8 cellular contexts compared by ENCODE assay signal in the genomic region with DNA sequence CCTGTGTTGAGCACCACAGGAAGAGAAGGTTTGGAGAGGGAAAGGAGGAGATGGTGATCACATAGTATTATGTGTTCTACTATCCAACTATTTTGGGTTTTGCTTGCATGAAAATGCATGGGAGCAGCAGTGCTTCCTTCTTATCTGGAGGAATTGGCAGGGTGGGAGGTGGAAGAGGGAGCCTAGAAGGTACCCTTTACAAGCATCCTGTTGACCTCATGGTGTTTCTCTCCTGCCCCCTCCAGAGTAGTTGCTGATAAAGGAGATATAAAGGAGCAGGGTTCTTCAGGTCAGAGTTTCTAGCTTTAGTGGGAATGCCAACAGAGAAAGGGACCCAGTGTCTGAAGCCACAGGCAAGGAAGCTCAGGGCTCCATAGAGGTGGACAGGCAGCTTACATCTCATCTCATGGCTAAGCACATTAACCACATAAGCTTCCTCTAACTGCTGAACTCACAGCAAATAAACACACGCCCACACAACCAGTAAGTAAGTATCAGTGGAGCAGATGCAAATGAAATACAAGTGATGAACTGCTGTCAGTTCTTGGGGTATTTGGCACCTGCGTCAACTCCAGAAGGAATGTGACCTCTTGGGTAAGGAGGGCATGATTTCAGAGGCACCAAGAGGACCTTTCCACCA.
A peak's percentile ranks its signal among the peaks of the same experiment; 100 is the strongest.
DNase-seq lines count a peak whose midpoint lies in the region; ATAC-seq and TF ChIP-seq lines count a peak whose summit lies in the region.

No MANE protein-coding gene starts in this region.

- H3K9me3 ChIP-seq in mammary epithelial cell (replicated peaks; ENCODE audit: insufficient read depth, low read length) = peaks cover 3% of the 10 kb centered on the region

- H3K4me1 ChIP-seq in mammary epithelial cell (ENCODE audit: insufficient read depth, low read length) = peaks cover 56% of the 10 kb centered on the region

- ATAC-seq in GM21367 (IDR thresholded peaks at IDR 0.05; ENCODE audit: unreplicated experiment) (peak; percentile 94), HG03558 (IDR thresholded peaks at IDR 0.05; ENCODE audit: extremely low read depth, unreplicated experiment) (peak; percentile 65), sciatic nerve (no peak)

- BruUV-seq in mammary epithelial cell (replicated peaks; lab: Mats Ljungman, UMichigan) = no TSS peak

- no peaks in the 10 kb centered on the region for H4K20me1 ChIP-seq in mammary epithelial cell (ENCODE audit: insufficient read depth, low read length)

- WGBS in mammary epithelial cell (ENCODE audit: low coverage, missing lambda C conversion rate) = 61% methylated on average over 2 of the region's 2 CpGs

- peak overlapping the region; percentile 34 for H3K4me2 ChIP-seq in mammary epithelial cell (ENCODE audit: insufficient read depth, low read depth, low read length)

- H3K36me3 ChIP-seq in mammary epithelial cell (ENCODE audit: insufficient read depth, low read length) = no peaks in the 10 kb centered on the region

- H3K4me3 ChIP-seq in mammary epithelial cell (replicated peaks in 1 of 3; ENCODE audit: insufficient read depth in 1 of 3, low read depth in 2 of 3, low read length in 3 of 3) = no peak overlapping the region

- intact Hi-C loops in mammary epithelial cell (cut with micrococcal nuclease) (loop anchor here (5.0 kb wide), 1 partner anchor 386 kb away; no protein-coding TSS in a partner anchor), sciatic nerve (cut with DNase I) (no loop called here)

- in situ Hi-C loops in mammary epithelial cell (cut with MboI; ENCODE audit: low sequenced_read_pairs in 2 of 2) = loop anchor here in 1 of 2 donors (10.0 kb wide), 1 partner anchor 162 kb away; no protein-coding TSS in a partner anchor

- H3K27me3 ChIP-seq in mammary epithelial cell (ENCODE audit: insufficient read depth, low read length) = no peaks in the 10 kb centered on the region

- H3K27ac ChIP-seq in mammary epithelial cell (ENCODE audit: insufficient read depth, low read depth, low read length) = peak overlapping the region; percentile 100

- peak overlapping the region; percentile 24 for H2AFZ ChIP-seq in mammary epithelial cell (ENCODE audit: low read depth, low read length)

- H3K79me2 ChIP-seq in mammary epithelial cell (ENCODE audit: insufficient read depth, low read length) = no peaks in the 10 kb centered on the region

- CTCF ChIA-PET in mammary epithelial cell (lab: Charles Lee; ENCODE audit: low non-redundant PET) = no interaction called here

- TF ChIP-seq CTCF in mammary epithelial cell (conservative IDR thresholded peaks at IDR 0.05 in 1 of 2, IDR thresholded peaks at IDR 0.05 in 1 of 2; ENCODE audit: extremely low read depth in 1 of 2, insufficient read depth in 1 of 2, low read depth in 1 of 2, low read length in 2 of 2) = no peak

- no peak overlapping the region for H3K9ac ChIP-seq in mammary epithelial cell (ENCODE audit: insufficient read depth, low read length)

- DNase-seq in DMS53 treated with DMSO at 0.1 percent for 48 hours (lab: John Stamatoyannopoulos, UW; ENCODE audit: unreplicated experiment) = peak; percentile 39
- peak; percentile 71 for DNase-seq in mammary epithelial cell
- no peak for DNase-seq in sciatic nerve (ENCODE audit: low spot score)
- no peak for DNase-seq in SK-N-DZ (ENCODE audit: low spot score)
- no peak for DNase-seq in NCI-H2196 treated with DMSO at 0.1 percent for 48 hours (lab: John Stamatoyannopoulos, UW; ENCODE audit: unreplicated experiment)
- DNase-seq in stimulated activated CD8-positive, alpha-beta memory T cell treated with anti-CD3 and anti-CD28 coated beads, Interleukin-4, amount 100 ng/mL, for 48 hours = no peak

- dilution Hi-C loops in mammary epithelial cell (cut with HindIII; ENCODE audit: low sequenced_read_pairs) = no loop called here

Comparison
In these comparisons a context has a peak if more than half of its experiments do, and no peak if none do; other contexts are left out.
1. DNase-seq: peak in DMS53 treated with DMSO at 0.1 percent for 48 hours (single experiment) and mammary epithelial cell (single experiment); none in sciatic nerve (single experiment), SK-N-DZ (single experiment), NCI-H2196 treated with DMSO at 0.1 percent for 48 hours (single experiment) and stimulated activated CD8-positive, alpha-beta memory T cell treated with anti-CD3 and anti-CD28 coated beads, Interleukin-4, amount 100 ng/mL, for 48 hours (single experiment).